In genomic region chr1:226661965-226662364, GRCh38 we compare ENCODE assay signal across 8 cellular contexts.
DNase-seq lines count a peak whose midpoint lies in the region; FAIRE-seq and TF ChIP-seq lines count a peak whose summit lies in the region.

No MANE protein-coding gene starts in this region.

- H3K4me3 ChIP-seq in coronary artery = no peak overlapping the region

- peak; percentile 85 for DNase-seq in D341Med (ENCODE audit: low spot score)
- DNase-seq in NCI-H2171 (lab: John Stamatoyannopoulos, UW) = peak; percentile 61
- DNase-seq in coronary artery (ENCODE audit: low spot score) = no peak
- DNase-seq in kidney tubule cell (ENCODE audit: low spot score) = no peak
- no peak for DNase-seq in G401 (ENCODE audit: low spot score)
- no peak for DNase-seq in stimulated activated CD4-positive, alpha-beta T cell treated with anti-CD3 and anti-CD28 coated beads, Interleukin-2, amount 100 ng/mL, for 48 hours
- DNase-seq in frontal cortex (ENCODE audit: low spot score in 2 of 2) = no peak

- TF ChIP-seq CTCF in coronary artery (IDR thresholded peaks at IDR 0.05) (no peak), nephron (IDR thresholded peaks at IDR 0.05; ENCODE audit: unreplicated experiment in 3 of 3) (no peak)

- no peaks in the 10 kb centered on the region for H3K9me3 Mint-ChIP-seq in nephron

- H3K4me3 Mint-ChIP-seq in nephron = peak overlapping the region in 1 of 3 experiments; percentile 25

- no peak for FAIRE-seq in frontal cortex (lab: Jason Lieb, UNC)

- H3K27ac Mint-ChIP-seq in nephron = peak overlapping the region; percentile 65 to 97 (median 81)

- H3K27ac ChIP-seq in coronary artery = peak overlapping the region; percentile 91

- in situ Hi-C loops in G401 (cut with HindIII; ENCODE audit: low sequenced_read_pairs) = no loop called here

- H3K27me3 Mint-ChIP-seq in nephron (ENCODE audit: low read depth) = peaks cover 11% of the 10 kb centered on the region

- H3K36me3 Mint-ChIP-seq in nephron (ENCODE audit: low read depth) = no peaks in the 10 kb centered on the region

- H3K4me1 Mint-ChIP-seq in nephron = peaks cover 82% of the 10 kb centered on the region

Comparison
In these comparisons a context has a peak if more than half of its experiments do, and no peak if none do; other contexts are left out.
1. DNase-seq: peak in D341Med (single experiment) and NCI-H2171 (single experiment); none in coronary artery (single experiment), kidney tubule cell (single experiment), G401 (single experiment), stimulated activated CD4-positive, alpha-beta T cell treated with anti-CD3 and anti-CD28 coated beads, Interleukin-2, amount 100 ng/mL, for 48 hours (0 of 2) and frontal cortex (0 of 2).